Comparison of ENCODE assay signal across 1 cellular context in the genomic region with DNA sequence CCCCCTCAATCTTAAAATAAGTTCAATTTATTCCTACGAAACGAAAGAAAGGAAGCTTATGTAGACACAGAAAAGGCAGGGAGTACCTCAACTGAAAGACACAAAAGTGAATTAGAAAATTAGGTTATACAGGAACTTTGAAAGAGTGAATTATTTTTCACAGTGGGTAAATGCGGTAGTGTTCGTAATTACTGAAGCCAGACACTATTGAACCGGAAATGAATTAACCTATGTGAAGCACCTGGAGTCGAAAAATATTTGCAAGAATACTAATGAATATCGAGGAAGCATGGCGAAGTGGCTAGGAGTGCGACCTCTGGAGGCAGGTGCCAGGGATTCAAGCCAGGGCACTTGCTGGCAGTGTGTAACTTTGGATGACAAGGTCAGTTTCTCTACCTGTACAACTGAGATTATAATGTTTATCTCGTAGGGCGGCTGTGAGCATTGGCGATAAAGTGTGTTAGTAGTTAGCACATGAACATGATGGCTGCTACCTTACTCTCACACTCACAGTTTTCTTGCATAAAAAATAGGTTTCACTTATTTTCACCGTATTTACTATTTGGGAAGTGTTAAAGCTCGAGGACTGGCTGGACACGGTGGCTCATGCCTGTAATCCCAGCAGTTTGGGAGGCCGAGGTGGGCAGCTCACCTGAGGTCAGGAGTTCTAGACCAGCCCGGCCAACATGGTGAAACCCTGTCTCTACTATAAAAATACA.
A peak's percentile ranks its signal among the peaks of the same experiment; 100 is the strongest.
TF ChIP-seq lines count a peak whose summit lies in the region.

No MANE protein-coding gene starts in this region.

TF ChIP-seq in HepG2, 621 proteins besides CTCF, POLR2A, EP300 and RAD21 (continued from another document and continues in another):
- TF ChIP-seq, protein P1, sequence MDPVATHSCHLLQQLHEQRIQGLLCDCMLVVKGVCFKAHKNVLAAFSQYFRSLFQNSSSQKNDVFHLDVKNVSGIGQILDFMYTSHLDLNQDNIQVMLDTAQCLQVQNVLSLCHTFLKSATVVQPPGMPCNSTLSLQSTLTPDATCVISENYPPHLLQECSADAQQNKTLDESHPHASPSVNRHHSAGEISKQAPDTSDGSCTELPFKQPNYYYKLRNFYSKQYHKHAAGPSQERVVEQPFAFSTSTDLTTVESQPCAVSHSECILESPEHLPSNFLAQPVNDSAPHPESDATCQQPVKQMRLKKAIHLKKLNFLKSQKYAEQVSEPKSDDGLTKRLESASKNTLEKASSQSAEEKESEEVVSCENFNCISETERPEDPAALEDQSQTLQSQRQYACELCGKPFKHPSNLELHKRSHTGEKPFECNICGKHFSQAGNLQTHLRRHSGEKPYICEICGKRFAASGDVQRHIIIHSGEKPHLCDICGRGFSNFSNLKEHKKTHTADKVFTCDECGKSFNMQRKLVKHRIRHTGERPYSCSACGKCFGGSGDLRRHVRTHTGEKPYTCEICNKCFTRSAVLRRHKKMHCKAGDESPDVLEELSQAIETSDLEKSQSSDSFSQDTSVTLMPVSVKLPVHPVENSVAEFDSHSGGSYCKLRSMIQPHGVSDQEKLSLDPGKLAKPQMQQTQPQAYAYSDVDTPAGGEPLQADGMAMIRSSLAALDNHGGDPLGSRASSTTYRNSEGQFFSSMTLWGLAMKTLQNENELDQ (CRISPR knock-in tag; IDR thresholded peaks at IDR 0.05; ENCODE audit: borderline replicate concordance), result no peak
- TF ChIP-seq MEIS2 (CRISPR knock-in tag; IDR thresholded peaks at IDR 0.05), result no peak
- TF ChIP-seq TARDBP (CRISPR knock-in tag; IDR thresholded peaks at IDR 0.05), result 0 out of 2 replicates have a peak, but pooled peaks have one; percentile 14
- TF ChIP-seq FOXJ3 (CRISPR knock-in tag; IDR thresholded peaks at IDR 0.05; ENCODE audit: borderline replicate concordance), result no peak
- no peak for TF ChIP-seq ISL2 (CRISPR knock-in tag; IDR thresholded peaks at IDR 0.05)
- no peak for TF ChIP-seq POLR2G (IDR thresholded peaks at IDR 0.05; ENCODE audit: low read depth, low read length)
- TF ChIP-seq, protein P2, sequence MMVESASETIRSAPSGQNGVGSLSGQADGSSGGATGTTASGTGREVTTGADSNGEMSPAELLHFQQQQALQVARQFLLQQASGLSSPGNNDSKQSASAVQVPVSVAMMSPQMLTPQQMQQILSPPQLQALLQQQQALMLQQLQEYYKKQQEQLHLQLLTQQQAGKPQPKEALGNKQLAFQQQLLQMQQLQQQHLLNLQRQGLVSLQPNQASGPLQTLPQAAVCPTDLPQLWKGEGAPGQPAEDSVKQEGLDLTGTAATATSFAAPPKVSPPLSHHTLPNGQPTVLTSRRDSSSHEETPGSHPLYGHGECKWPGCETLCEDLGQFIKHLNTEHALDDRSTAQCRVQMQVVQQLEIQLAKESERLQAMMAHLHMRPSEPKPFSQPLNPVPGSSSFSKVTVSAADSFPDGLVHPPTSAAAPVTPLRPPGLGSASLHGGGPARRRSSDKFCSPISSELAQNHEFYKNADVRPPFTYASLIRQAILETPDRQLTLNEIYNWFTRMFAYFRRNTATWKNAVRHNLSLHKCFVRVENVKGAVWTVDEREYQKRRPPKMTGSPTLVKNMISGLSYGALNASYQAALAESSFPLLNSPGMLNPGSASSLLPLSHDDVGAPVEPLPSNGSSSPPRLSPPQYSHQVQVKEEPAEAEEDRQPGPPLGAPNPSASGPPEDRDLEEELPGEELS (CRISPR knock-in tag; IDR thresholded peaks at IDR 0.05), result 0 out of 2 replicates have a peak, but pooled peaks have one; percentile 33
- 0 out of 2 replicates have a peak, but pooled peaks have one; percentile 26 for TF ChIP-seq ZNF329 (CRISPR knock-in tag; IDR thresholded peaks at IDR 0.05; ENCODE audit: low read depth)
- TF ChIP-seq FOXK2 (IDR thresholded peaks at IDR 0.05), result no peak
- TF ChIP-seq ZNF644 (CRISPR knock-in tag; IDR thresholded peaks at IDR 0.05; ENCODE audit: low read depth), result 0 out of 2 replicates have a peak, but pooled peaks have one; percentile 20
- TF ChIP-seq ZNF33B (CRISPR knock-in tag; IDR thresholded peaks at IDR 0.05), result no peak
- no peak for TF ChIP-seq SALL2 (CRISPR knock-in tag; IDR thresholded peaks at IDR 0.05)
- no peak for TF ChIP-seq ZNF317 (CRISPR knock-in tag; IDR thresholded peaks at IDR 0.05)
- no peak for TF ChIP-seq TRIM24 (CRISPR knock-in tag; IDR thresholded peaks at IDR 0.05)
- no peak for TF ChIP-seq U2AF2 (IDR thresholded peaks at IDR 0.05; ENCODE audit: low read depth, low read length)
- no peak for TF ChIP-seq PRDM10 (CRISPR knock-in tag; IDR thresholded peaks at IDR 0.05; ENCODE audit: low read depth)
- TF ChIP-seq ZNF780A (CRISPR knock-in tag; IDR thresholded peaks at IDR 0.05), result no peak
- no peak for TF ChIP-seq ZNF768 (CRISPR knock-in tag; IDR thresholded peaks at IDR 0.05)
- TF ChIP-seq RXRB (CRISPR knock-in tag; IDR thresholded peaks at IDR 0.05; ENCODE audit: borderline replicate concordance), result peak; percentile 71; the same call in 1 of the 2 replicates
- TF ChIP-seq MYC (CRISPR knock-in tag; IDR thresholded peaks at IDR 0.05; ENCODE audit: borderline replicate concordance), result peak; percentile 77; the same call in 1 of the 2 replicates
- no peak for TF ChIP-seq ZNF549 (CRISPR knock-in tag; IDR thresholded peaks at IDR 0.05)
- TF ChIP-seq ZSCAN25 (CRISPR knock-in tag; IDR thresholded peaks at IDR 0.05), result no peak
- TF ChIP-seq SNAPC2 (CRISPR knock-in tag; IDR thresholded peaks at IDR 0.05), result no peak
- TF ChIP-seq, protein P3, sequence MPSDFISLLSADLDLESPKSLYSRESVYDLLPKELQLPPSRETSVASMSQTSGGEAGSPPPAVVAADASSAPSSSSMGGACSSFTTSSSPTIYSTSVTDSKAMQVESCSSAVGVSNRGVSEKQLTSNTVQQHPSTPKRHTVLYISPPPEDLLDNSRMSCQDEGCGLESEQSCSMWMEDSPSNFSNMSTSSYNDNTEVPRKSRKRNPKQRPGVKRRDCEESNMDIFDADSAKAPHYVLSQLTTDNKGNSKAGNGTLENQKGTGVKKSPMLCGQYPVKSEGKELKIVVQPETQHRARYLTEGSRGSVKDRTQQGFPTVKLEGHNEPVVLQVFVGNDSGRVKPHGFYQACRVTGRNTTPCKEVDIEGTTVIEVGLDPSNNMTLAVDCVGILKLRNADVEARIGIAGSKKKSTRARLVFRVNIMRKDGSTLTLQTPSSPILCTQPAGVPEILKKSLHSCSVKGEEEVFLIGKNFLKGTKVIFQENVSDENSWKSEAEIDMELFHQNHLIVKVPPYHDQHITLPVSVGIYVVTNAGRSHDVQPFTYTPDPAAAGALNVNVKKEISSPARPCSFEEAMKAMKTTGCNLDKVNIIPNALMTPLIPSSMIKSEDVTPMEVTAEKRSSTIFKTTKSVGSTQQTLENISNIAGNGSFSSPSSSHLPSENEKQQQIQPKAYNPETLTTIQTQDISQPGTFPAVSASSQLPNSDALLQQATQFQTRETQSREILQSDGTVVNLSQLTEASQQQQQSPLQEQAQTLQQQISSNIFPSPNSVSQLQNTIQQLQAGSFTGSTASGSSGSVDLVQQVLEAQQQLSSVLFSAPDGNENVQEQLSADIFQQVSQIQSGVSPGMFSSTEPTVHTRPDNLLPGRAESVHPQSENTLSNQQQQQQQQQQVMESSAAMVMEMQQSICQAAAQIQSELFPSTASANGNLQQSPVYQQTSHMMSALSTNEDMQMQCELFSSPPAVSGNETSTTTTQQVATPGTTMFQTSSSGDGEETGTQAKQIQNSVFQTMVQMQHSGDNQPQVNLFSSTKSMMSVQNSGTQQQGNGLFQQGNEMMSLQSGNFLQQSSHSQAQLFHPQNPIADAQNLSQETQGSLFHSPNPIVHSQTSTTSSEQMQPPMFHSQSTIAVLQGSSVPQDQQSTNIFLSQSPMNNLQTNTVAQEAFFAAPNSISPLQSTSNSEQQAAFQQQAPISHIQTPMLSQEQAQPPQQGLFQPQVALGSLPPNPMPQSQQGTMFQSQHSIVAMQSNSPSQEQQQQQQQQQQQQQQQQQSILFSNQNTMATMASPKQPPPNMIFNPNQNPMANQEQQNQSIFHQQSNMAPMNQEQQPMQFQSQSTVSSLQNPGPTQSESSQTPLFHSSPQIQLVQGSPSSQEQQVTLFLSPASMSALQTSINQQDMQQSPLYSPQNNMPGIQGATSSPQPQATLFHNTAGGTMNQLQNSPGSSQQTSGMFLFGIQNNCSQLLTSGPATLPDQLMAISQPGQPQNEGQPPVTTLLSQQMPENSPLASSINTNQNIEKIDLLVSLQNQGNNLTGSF (CRISPR knock-in tag; IDR thresholded peaks at IDR 0.05), result no peak
- TF ChIP-seq MYPOP (CRISPR knock-in tag; IDR thresholded peaks at IDR 0.05), result no peak; the same call in 1 of the 2 replicates
- TF ChIP-seq CSRNP2 (CRISPR knock-in tag; conservative IDR thresholded peaks at IDR 0.05; ENCODE audit: low read depth), result no peak
- TF ChIP-seq, protein P4, sequence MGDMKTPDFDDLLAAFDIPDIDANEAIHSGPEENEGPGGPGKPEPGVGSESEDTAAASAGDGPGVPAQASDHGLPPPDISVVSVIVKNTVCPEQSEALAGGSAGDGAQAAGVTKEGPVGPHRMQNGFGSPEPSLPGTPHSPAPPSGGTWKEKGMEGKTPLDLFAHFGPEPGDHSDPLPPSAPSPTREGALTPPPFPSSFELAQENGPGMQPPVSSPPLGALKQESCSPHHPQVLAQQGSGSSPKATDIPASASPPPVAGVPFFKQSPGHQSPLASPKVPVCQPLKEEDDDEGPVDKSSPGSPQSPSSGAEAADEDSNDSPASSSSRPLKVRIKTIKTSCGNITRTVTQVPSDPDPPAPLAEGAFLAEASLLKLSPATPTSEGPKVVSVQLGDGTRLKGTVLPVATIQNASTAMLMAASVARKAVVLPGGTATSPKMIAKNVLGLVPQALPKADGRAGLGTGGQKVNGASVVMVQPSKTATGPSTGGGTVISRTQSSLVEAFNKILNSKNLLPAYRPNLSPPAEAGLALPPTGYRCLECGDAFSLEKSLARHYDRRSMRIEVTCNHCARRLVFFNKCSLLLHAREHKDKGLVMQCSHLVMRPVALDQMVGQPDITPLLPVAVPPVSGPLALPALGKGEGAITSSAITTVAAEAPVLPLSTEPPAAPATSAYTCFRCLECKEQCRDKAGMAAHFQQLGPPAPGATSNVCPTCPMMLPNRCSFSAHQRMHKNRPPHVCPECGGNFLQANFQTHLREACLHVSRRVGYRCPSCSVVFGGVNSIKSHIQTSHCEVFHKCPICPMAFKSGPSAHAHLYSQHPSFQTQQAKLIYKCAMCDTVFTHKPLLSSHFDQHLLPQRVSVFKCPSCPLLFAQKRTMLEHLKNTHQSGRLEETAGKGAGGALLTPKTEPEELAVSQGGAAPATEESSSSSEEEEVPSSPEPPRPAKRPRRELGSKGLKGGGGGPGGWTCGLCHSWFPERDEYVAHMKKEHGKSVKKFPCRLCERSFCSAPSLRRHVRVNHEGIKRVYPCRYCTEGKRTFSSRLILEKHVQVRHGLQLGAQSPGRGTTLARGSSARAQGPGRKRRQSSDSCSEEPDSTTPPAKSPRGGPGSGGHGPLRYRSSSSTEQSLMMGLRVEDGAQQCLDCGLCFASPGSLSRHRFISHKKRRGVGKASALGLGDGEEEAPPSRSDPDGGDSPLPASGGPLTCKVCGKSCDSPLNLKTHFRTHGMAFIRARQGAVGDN (CRISPR knock-in tag; IDR thresholded peaks at IDR 0.05), result no peak
- no peak for TF ChIP-seq HNF4G (IDR thresholded peaks at IDR 0.05; ENCODE audit: borderline replicate concordance, low read depth, low read length)
- TF ChIP-seq HNF4G (CRISPR knock-in tag; IDR thresholded peaks at IDR 0.05; ENCODE audit: borderline replicate concordance, low read depth), result no peak
- TF ChIP-seq ZNF263 (CRISPR knock-in tag; IDR thresholded peaks at IDR 0.05), result no peak
- no peak for TF ChIP-seq IRX3 (CRISPR knock-in tag; IDR thresholded peaks at IDR 0.05; ENCODE audit: borderline replicate concordance, low read depth)
- TF ChIP-seq MTERF4 (CRISPR knock-in tag; IDR thresholded peaks at IDR 0.05), result no peak
- TF ChIP-seq SRF (IDR thresholded peaks at IDR 0.05; ENCODE audit: low read depth, low read length), result no peak
- TF ChIP-seq ZNF225 (CRISPR knock-in tag; IDR thresholded peaks at IDR 0.05), result no peak
